Comparison of ENCODE assay signal across 18 cellular contexts in genomic region chr19:8468761-8469458, GRCh38. TPM values are rescaled to one million over a fixed set of nuclear protein-coding genes. Genes with fewer than 3 reads are reported as not detected.
DNase-seq lines count a peak whose midpoint lies in the region; ATAC-seq and TF ChIP-seq lines count a peak whose summit lies in the region.
"Had no signal": no experiment of that assay in that cellular context is flagged by ENCODE, and none has a peak within 500 bp of the region (broad histone marks: within the 10 kb centered on the region; RNA-seq: fewer than 3 reads in every experiment).

No MANE protein-coding gene starts in this region.

- H3K27me3 ChIP-seq in spleen (replicated peaks in 1 of 7), result no peaks in the 10 kb centered on the region

- H3K36me3 ChIP-seq in SK-N-MC (ENCODE audit: insufficient read depth, low read length) (peaks cover 100% of the 10 kb centered on the region), spleen (peaks cover 10 to 100% (median 95%) of the 10 kb centered on the region in 6 donors)

- peak overlapping the region; percentile 57 for H3K9ac ChIP-seq in SK-N-MC (ENCODE audit: insufficient read length)
- H3K9ac ChIP-seq: GM23248 had no signal

- no peak for DNase-seq in activated naive CD4-positive, alpha-beta T cell treated with anti-CD3 and anti-CD28 coated beads, Interleukin-2, amount 50 U/mL, for 16 hours
- DNase-seq in SK-N-MC (ENCODE audit: low read depth, low spot score), result peak; percentile 90
- peak; percentile 43 for DNase-seq in epidermal melanocyte (ENCODE audit: insufficient read length, low spot score)
- no peak for DNase-seq in stimulated activated effector memory CD8-positive, alpha-beta T cell treated with anti-CD3 and anti-CD28 coated beads, Interleukin-12 subunit alpha, Interleukin-12 subunit beta, amount 100 ng/mL, for 72 hours (ENCODE audit: low spot score in 2 of 2)
- DNase-seq in spleen, result no peak
- DNase-seq in SIG-M5 (lab: John Stamatoyannopoulos, UW), result no peak
- DNase-seq in activated CD8-positive, alpha-beta memory T cell treated with anti-CD3 and anti-CD28 coated beads for 24 hours, result no peak
- DNase-seq: GM23248, islet precursor cell, midbrain, NCI-H1105 treated with DMSO at 0.1 percent for 48 hours, NCI-H510A treated with DMSO at 0.1 percent for 48 hours, PC-3, trophoblast cell had no signal

- no peak for ATAC-seq in stimulated activated effector memory CD8-positive, alpha-beta T cell treated with anti-CD3 and anti-CD28 coated beads, Interleukin-12 subunit alpha, Interleukin-12 subunit beta, amount 100 ng/mL, for 72 hours
- ATAC-seq: PC-3 had no signal

- no peaks in the 10 kb centered on the region for H3K9me3 Mint-ChIP-seq in activated naive CD4-positive, alpha-beta T cell treated with anti-CD3 and anti-CD28 coated beads, Interleukin-2, amount 50 U/mL, for 24 hours
- H3K9me3 Mint-ChIP-seq in stimulated activated effector memory CD8-positive, alpha-beta T cell treated with anti-CD3 and anti-CD28 coated beads, Interleukin-12 subunit alpha, Interleukin-12 subunit beta, amount 100 ng/mL, for 72 hours, result no peaks in the 10 kb centered on the region

- peak overlapping the region; percentile 26 for H3K27ac Mint-ChIP-seq in activated naive CD4-positive, alpha-beta T cell treated with anti-CD3 and anti-CD28 coated beads, Interleukin-2, amount 50 U/mL, for 24 hours
- peak overlapping the region; percentile 14 for H3K27ac Mint-ChIP-seq in stimulated activated effector memory CD8-positive, alpha-beta T cell treated with anti-CD3 and anti-CD28 coated beads, Interleukin-12 subunit alpha, Interleukin-12 subunit beta, amount 100 ng/mL, for 72 hours

- H3K27me3 Mint-ChIP-seq in activated naive CD4-positive, alpha-beta T cell treated with anti-CD3 and anti-CD28 coated beads, Interleukin-2, amount 50 U/mL, for 24 hours, result no peaks in the 10 kb centered on the region

- H3K9me3 ChIP-seq in SK-N-MC (ENCODE audit: low read depth, low read length) (no peaks in the 10 kb centered on the region), spleen (no peaks in the 10 kb centered on the region)
- H3K9me3 ChIP-seq: prostate gland had no signal

- WGBS in spleen, 5 donors, result 76 to 85% (median 84%) methylated on average over 8 of the region's 8 CpGs

- H3K4me3 Mint-ChIP-seq in activated naive CD4-positive, alpha-beta T cell treated with anti-CD3 and anti-CD28 coated beads, Interleukin-2, amount 50 U/mL, for 24 hours, result no peak overlapping the region
- no peak overlapping the region for H3K4me3 Mint-ChIP-seq in stimulated activated effector memory CD8-positive, alpha-beta T cell treated with anti-CD3 and anti-CD28 coated beads, Interleukin-12 subunit alpha, Interleukin-12 subunit beta, amount 100 ng/mL, for 72 hours

- peaks cover 24% of the 10 kb centered on the region for H3K36me3 Mint-ChIP-seq in activated naive CD4-positive, alpha-beta T cell treated with anti-CD3 and anti-CD28 coated beads, Interleukin-2, amount 50 U/mL, for 24 hours
- peaks cover 100% of the 10 kb centered on the region for H3K36me3 Mint-ChIP-seq in stimulated activated effector memory CD8-positive, alpha-beta T cell treated with anti-CD3 and anti-CD28 coated beads, Interleukin-12 subunit alpha, Interleukin-12 subunit beta, amount 100 ng/mL, for 72 hours

- H3K4me3 ChIP-seq in SK-N-MC, result peak overlapping the region; percentile 50
- H3K4me3 ChIP-seq in spleen, result no peak overlapping the region
- H3K4me3 ChIP-seq: GM23248, prostate gland had no signal

- H3K4me1 Mint-ChIP-seq in activated naive CD4-positive, alpha-beta T cell treated with anti-CD3 and anti-CD28 coated beads, Interleukin-2, amount 50 U/mL, for 24 hours, result peaks cover 32% of the 10 kb centered on the region
- H3K4me1 Mint-ChIP-seq in stimulated activated effector memory CD8-positive, alpha-beta T cell treated with anti-CD3 and anti-CD28 coated beads, Interleukin-12 subunit alpha, Interleukin-12 subunit beta, amount 100 ng/mL, for 72 hours, result peaks cover 15% of the 10 kb centered on the region

- peaks cover 9 to 46% (median 19%) of the 10 kb centered on the region in 6 donors for H3K4me1 ChIP-seq in spleen
- H3K4me1 ChIP-seq: prostate gland had no signal

- H3K27ac ChIP-seq in SK-N-MC, result peak overlapping the region; percentile 98
- peak overlapping the region in 1 of 8 donors; percentile 1 for H3K27ac ChIP-seq in spleen
- H3K27ac ChIP-seq: GM23248, prostate gland had no signal

- intact Hi-C loops in spleen (cut with DNase I; ENCODE audit: low total_unique reads), result no loop called here

- no peak for TF ChIP-seq CTCF in spleen (IDR thresholded peaks at IDR 0.05 in 8 of 11, conservative IDR thresholded peaks at IDR 0.05 in 3 of 11)

- no peak for TF ChIP-seq POLR2A in spleen (IDR thresholded peaks at IDR 0.05)

RNA-seq across cellular contexts. Expression of gene HNRNPM, which starts 24.1 kb away (rescaled TPM):
- total RNA-seq in spleen, result 100 to 1,000 TPM; 105 to 229 (median 147) TPM
- 100 to 1,000 TPM in 1 of 3 donors, 10 to 100 TPM in 2; 77.1 to 153 (median 79.9) TPM for polyA plus RNA-seq in spleen

RNA-seq across cellular contexts. Expression of gene PRAM1, which starts 33.5 kb away (rescaled TPM):
- total RNA-seq in spleen, result 10 to 100 TPM in 6 of 7 donors, 1 to 10 TPM in 1; 7.1 to 36.5 (median 15.1) TPM
- 10 to 100 TPM in 2 of 3 donors, 1 to 10 TPM in 1; 2.4 to 23.0 (median 22.0) TPM for polyA plus RNA-seq in spleen
- total RNA-seq: Daoy, glomerular endothelial cell, GM23248, PC-3 had no signal
- polyA plus RNA-seq: GM23248 had no signal

RNA-seq across cellular contexts. Expression of gene ZNF414, which starts 45.1 kb away (rescaled TPM):
- total RNA-seq in spleen, result 10 to 100 TPM; 12.0 to 31.0 (median 26.6) TPM
- 10 to 100 TPM; 12.7 to 31.7 (median 15.8) TPM for polyA plus RNA-seq in spleen

RNA-seq across cellular contexts. Expression of gene MARCHF2, which starts 55.8 kb away (rescaled TPM):
- 100 to 1,000 TPM in 3 of 7 donors, 10 to 100 TPM in 4; 52.1 to 212 (median 81.1) TPM for total RNA-seq in spleen
- polyA plus RNA-seq in spleen, result 10 to 100 TPM; 33.4 to 42.8 (median 36.2) TPM

Comparison
In these comparisons a context has a peak if more than half of its experiments do, and no peak if none do; other contexts are left out.
1. DNase-seq: peak in SK-N-MC (single experiment) and epidermal melanocyte (single experiment); none in activated naive CD4-positive, alpha-beta T cell treated with anti-CD3 and anti-CD28 coated beads, Interleukin-2, amount 50 U/mL, for 16 hours (single experiment), stimulated activated effector memory CD8-positive, alpha-beta T cell treated with anti-CD3 and anti-CD28 coated beads, Interleukin-12 subunit alpha, Interleukin-12 subunit beta, amount 100 ng/mL, for 72 hours (0 of 2), spleen (single experiment), SIG-M5 (single experiment) and activated CD8-positive, alpha-beta memory T cell treated with anti-CD3 and anti-CD28 coated beads for 24 hours (single experiment).